In the genomic region with DNA sequence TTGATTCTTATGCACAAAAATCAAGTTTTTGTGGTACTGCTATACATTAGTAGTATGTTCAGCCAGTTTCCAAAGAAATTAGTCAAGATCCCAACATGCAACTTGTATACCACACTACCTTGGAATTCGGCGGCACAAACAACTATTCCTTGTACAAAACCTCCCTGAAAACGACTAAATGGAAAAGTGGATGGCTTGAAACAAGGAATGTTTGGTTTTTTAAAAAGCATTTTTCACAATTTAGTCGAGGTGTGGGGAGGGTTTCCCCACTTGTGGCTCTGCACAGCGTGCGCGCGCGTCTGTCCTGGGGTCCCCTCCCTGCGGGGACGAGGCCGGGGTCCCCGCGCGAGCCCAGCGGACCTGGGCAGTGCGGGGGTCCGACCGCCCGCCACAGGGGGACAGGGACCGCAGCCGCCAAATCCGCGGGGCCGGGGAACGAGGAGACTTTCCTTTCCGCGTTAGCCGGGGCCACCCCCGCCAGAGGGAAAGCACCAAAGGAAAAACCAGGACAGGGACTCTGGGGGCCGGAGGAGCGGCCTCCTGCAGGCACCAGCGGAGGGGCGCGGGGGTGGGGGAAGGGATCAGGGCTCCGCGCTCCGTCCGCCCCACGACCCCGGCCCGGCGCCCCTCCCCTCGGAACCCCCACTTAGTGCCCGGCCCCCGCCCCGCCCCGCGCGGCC, we compare ENCODE assay signal across 8 cellular contexts. TPM values are rescaled to one million over a fixed set of nuclear protein-coding genes. Genes with fewer than 3 reads are reported as not detected.
DNase-seq lines count a peak whose midpoint lies in the region; ATAC-seq and TF ChIP-seq lines count a peak whose summit lies in the region.

No MANE protein-coding gene starts in this region.

- H3K4me1 Mint-ChIP-seq in CD4-positive, alpha-beta memory T cell, result peaks cover 7 to 27% (median 13%) of the 10 kb centered on the region in 4 donors
- H3K4me1 Mint-ChIP-seq in activated CD4-positive, alpha-beta memory T cell treated with anti-CD3 and anti-CD28 coated beads for 36 hours (ENCODE audit: low read depth), result peaks cover 11% of the 10 kb centered on the region

- peak overlapping the region; percentile 54 to 77 (median 62) for H3K4me3 Mint-ChIP-seq in CD4-positive, alpha-beta memory T cell
- peak overlapping the region; percentile 46 for H3K4me3 Mint-ChIP-seq in activated CD4-positive, alpha-beta memory T cell treated with anti-CD3 and anti-CD28 coated beads for 36 hours

- no peak for TF ChIP-seq POLR2A in ovary (IDR thresholded peaks at IDR 0.05)

- no peak for TF ChIP-seq CTCF in ovary (IDR thresholded peaks at IDR 0.05)

- WGBS in ovary, 3 donors, result 1 to 3% (median 1%) methylated on average over 30 to 49 of the region's 50 CpGs

- intact Hi-C loops in CD4-positive, alpha-beta memory T cell (cut with micrococcal nuclease), result no loop called here
- intact Hi-C loops in activated CD4-positive, alpha-beta memory T cell treated with anti-CD3 and anti-CD28 coated beads for 36 hours (cut with micrococcal nuclease), result loop anchor here (5.0 to 10.0 kb wide), 2 partner anchors 81 to 146 kb away; partner anchors contain the start of gene RTTN
- intact Hi-C loops in ovary (cut with DNase I), result loop anchor here in 1 of 4 donors (5.0 kb wide), 1 partner anchor 81 kb away; the partner anchor contains the start of gene RTTN

- no peak overlapping the region for H3K27ac Mint-ChIP-seq in CD4-positive, alpha-beta memory T cell
- H3K27ac Mint-ChIP-seq in activated CD4-positive, alpha-beta memory T cell treated with anti-CD3 and anti-CD28 coated beads for 36 hours, result no peak overlapping the region

- no peak for TF ChIP-seq EP300 in ovary (IDR thresholded peaks at IDR 0.05)

- H3K27ac ChIP-seq in CD4-positive, alpha-beta memory T cell (ENCODE audit: low read depth, low read length), result no peak overlapping the region
- H3K27ac ChIP-seq in ovary, result peak overlapping the region; percentile 90 to 96

- no peak for DNase-seq in CD4-positive, alpha-beta memory T cell
- peak; percentile 18 for DNase-seq in activated CD4-positive, alpha-beta memory T cell treated with anti-CD3 and anti-CD28 coated beads for 36 hours
- DNase-seq in glomerular visceral epithelial cell (ENCODE audit: extremely low spot score) (peak; percentile 45), ovary (peak; percentile 39 to 65 (median 54))
- no peak for DNase-seq in activated effector memory CD4-positive, alpha-beta T cell treated with anti-CD3 and anti-CD28 coated beads, Interleukin-2, amount 50 U/mL, for 16 hours

- peaks cover 9% of the 10 kb centered on the region for H3K4me1 ChIP-seq in CD4-positive, alpha-beta memory T cell (ENCODE audit: insufficient read depth, low read length)
- peaks cover 12% of the 10 kb centered on the region for H3K4me1 ChIP-seq in ovary (ENCODE audit: insufficient read depth)

- no peak overlapping the region for H3K4me3 ChIP-seq in CD4-positive, alpha-beta memory T cell (ENCODE audit: low read length in 2 of 2)
- peak overlapping the region; percentile 78 for H3K4me3 ChIP-seq in ovary

- CTCF ChIA-PET in CD4-positive, alpha-beta memory T cell (lab: Charles Lee; ENCODE audit: partially characterized antibody), result no interaction called here
- CTCF ChIA-PET in activated CD4-positive, alpha-beta memory T cell treated with anti-CD3 and anti-CD28 coated beads for 36 hours (lab: Charles Lee), result interaction anchor here (0.9 to 1.3 kb wide), 2 partner anchors 93 to 94 kb away, joined by 3 to 4 read pairs; no protein-coding TSS in a partner anchor

- no peaks in the 10 kb centered on the region for H3K36me3 Mint-ChIP-seq in CD4-positive, alpha-beta memory T cell
- H3K36me3 Mint-ChIP-seq in activated CD4-positive, alpha-beta memory T cell treated with anti-CD3 and anti-CD28 coated beads for 36 hours, result peaks cover 2% of the 10 kb centered on the region

- POLR2A ChIA-PET in CD4-positive, alpha-beta memory T cell (lab: Charles Lee; ENCODE audit: partially characterized antibody), result interaction anchor here (1.0 kb wide), 1 partner anchor 82 kb away, joined by 3 read pairs; no protein-coding TSS in a partner anchor
- POLR2A ChIA-PET in activated CD4-positive, alpha-beta memory T cell treated with anti-CD3 and anti-CD28 coated beads for 36 hours (lab: Charles Lee), result no interaction called here

- peak; percentile 20 for ATAC-seq in GM19023 (IDR thresholded peaks at IDR 0.05; ENCODE audit: unreplicated experiment)
- peak; percentile 24 for ATAC-seq in HG03108 (IDR thresholded peaks at IDR 0.05; ENCODE audit: unreplicated experiment)
- ATAC-seq in HG02970 (IDR thresholded peaks at IDR 0.05; ENCODE audit: low FRiP score, unreplicated experiment), result no peak

- peaks cover 0 to 3% (median 0%) of the 10 kb centered on the region in 8 donors for H3K9me3 Mint-ChIP-seq in CD4-positive, alpha-beta memory T cell
- no peaks in the 10 kb centered on the region for H3K9me3 Mint-ChIP-seq in activated CD4-positive, alpha-beta memory T cell treated with anti-CD3 and anti-CD28 coated beads for 36 hours

- peaks cover 24 to 30% of the 10 kb centered on the region in 2 donors for H3K27me3 Mint-ChIP-seq in CD4-positive, alpha-beta memory T cell
- peaks cover 44% of the 10 kb centered on the region for H3K27me3 Mint-ChIP-seq in activated CD4-positive, alpha-beta memory T cell treated with anti-CD3 and anti-CD28 coated beads for 36 hours

- H3K36me3 ChIP-seq in CD4-positive, alpha-beta memory T cell (ENCODE audit: insufficient read depth, low read length), result no peaks in the 10 kb centered on the region
- no peaks in the 10 kb centered on the region for H3K36me3 ChIP-seq in ovary

- H3K9me3 ChIP-seq in CD4-positive, alpha-beta memory T cell (ENCODE audit: control insufficient read depth in 1 of 2, low read length in 2 of 2), result no peaks in the 10 kb centered on the region
- H3K9me3 ChIP-seq in ovary, result no peaks in the 10 kb centered on the region

- H3K27me3 ChIP-seq in CD4-positive, alpha-beta memory T cell (ENCODE audit: insufficient read depth, low read length), result no peaks in the 10 kb centered on the region
- no peaks in the 10 kb centered on the region for H3K27me3 ChIP-seq in ovary

RNA-seq across cellular contexts. Expression of gene SOCS6, which starts 0.5 kb away (rescaled TPM):
- total RNA-seq in CD4-positive, alpha-beta memory T cell, result 1 to 10 TPM; 1.5 to 2.6 TPM
- 1 to 10 TPM in 1 of 2 donors, under 1 TPM in 1; 0.31 to 1.9 TPM for polyA plus RNA-seq in CD4-positive, alpha-beta memory T cell
- 1 to 10 TPM in 1 of 2 experiments, under 1 TPM in 1; 0.75 to 1.3 TPM for total RNA-seq in activated CD4-positive, alpha-beta memory T cell treated with anti-CD3 and anti-CD28 coated beads for 36 hours
- total RNA-seq in ovary, result 10 to 100 TPM in 6 of 7 donors, 1 to 10 TPM in 1; 9.8 to 23.8 (median 17.7) TPM
- polyA plus RNA-seq in ovary, result 1 to 10 TPM; 8.1 to 8.8 TPM

Comparison
In these comparisons a context has a peak if more than half of its experiments do, and no peak if none do; other contexts are left out.
1. DNase-seq: peak in activated CD4-positive, alpha-beta memory T cell treated with anti-CD3 and anti-CD28 coated beads for 36 hours (single experiment), glomerular visceral epithelial cell (single experiment) and ovary (5 of 5); none in CD4-positive, alpha-beta memory T cell (0 of 5) and activated effector memory CD4-positive, alpha-beta T cell treated with anti-CD3 and anti-CD28 coated beads, Interleukin-2, amount 50 U/mL, for 16 hours (single experiment).